Comparison of ENCODE assay signal across 19 cellular contexts in genomic region chr17:75733471-75733870, GRCh38. TPM values are rescaled to one million over a fixed set of nuclear protein-coding genes. Genes with fewer than 3 reads are reported as not detected.
DNase-seq lines count a peak whose midpoint lies in the region; ATAC-seq and TF ChIP-seq lines count a peak whose summit lies in the region.
"Had no signal": no experiment of that assay in that cellular context is flagged by ENCODE, and none has a peak within 500 bp of the region (broad histone marks: within the 10 kb centered on the region; RNA-seq: fewer than 3 reads in every experiment).

No MANE protein-coding gene starts in this region.

- WGBS in endodermal cell (ENCODE audit: insufficient coverage in 1 of 2, insufficient read length in 1 of 2), 2 experiments, result 92 to 99% methylated on average over 16 to 18 of the region's 18 CpGs

- H3K4me3 Mint-ChIP-seq in MCF 10A (ENCODE audit: unreplicated experiment) (no peak overlapping the region), endodermal cell (no peak overlapping the region)
- no peak overlapping the region for H3K4me3 Mint-ChIP-seq in CD4-positive, alpha-beta T cell
- H3K4me3 Mint-ChIP-seq: CD4-positive, alpha-beta memory T cell; GM23338; HFFc6 had no signal

- POLR2A ChIA-PET in MCF 10A (lab: Yijun Ruan, JAX), result interaction anchor here (0.7 to 28.4 kb wide), 4 partner anchors 11 to 164 kb away, joined by 3 to 748 read pairs (median 13); partner anchors contain the start of gene ITGB4
- POLR2A ChIA-PET in CD4-positive, alpha-beta T cell (lab: Charles Lee), result no interaction called here

- H3K9me3 ChIP-seq in breast epithelium (no peaks in the 10 kb centered on the region), RWPE2 (ENCODE audit: severe bottlenecking) (no peaks in the 10 kb centered on the region), endodermal cell (ENCODE audit: control insufficient read depth, low read length) (no peaks in the 10 kb centered on the region), mucosa of descending colon (no peaks in the 10 kb centered on the region), HAP-1 (no peaks in the 10 kb centered on the region)
- no peaks in the 10 kb centered on the region for H3K9me3 ChIP-seq in CD4-positive, alpha-beta T cell (ENCODE audit: control insufficient read depth, low read length)
- H3K9me3 ChIP-seq: A549 had no signal

- H3K27ac Mint-ChIP-seq in MCF 10A (ENCODE audit: low read depth, unreplicated experiment) (peak overlapping the region; percentile 51), endodermal cell (no peak overlapping the region)
- no peak overlapping the region for H3K27ac Mint-ChIP-seq in CD4-positive, alpha-beta T cell
- H3K27ac Mint-ChIP-seq: GM23338, HFFc6 had no signal

- no TSS peak for BruUV-seq in MCF 10A (replicated peaks; lab: Mats Ljungman, UMichigan)

- H3K4me1 Mint-ChIP-seq in MCF 10A (ENCODE audit: insufficient read depth, unreplicated experiment) (no peaks in the 10 kb centered on the region), endodermal cell (no peaks in the 10 kb centered on the region)
- peaks cover 5% of the 10 kb centered on the region for H3K4me1 Mint-ChIP-seq in CD4-positive, alpha-beta T cell (ENCODE audit: low read depth)

- CTCF ChIA-PET in MCF 10A (lab: Yijun Ruan, JAX), result interaction anchor here (0.7 kb wide), 1 partner anchor 13 kb away, joined by 4 read pairs; no protein-coding TSS in a partner anchor
- CTCF ChIA-PET in CD4-positive, alpha-beta T cell (lab: Charles Lee), result interaction anchor here (1.3 kb wide), 1 partner anchor 16 kb away, joined by 4 read pairs; no protein-coding TSS in a partner anchor

- intact Hi-C loops in MCF 10A (cut with micrococcal nuclease), result no loop called here
- intact Hi-C loops in breast epithelium (cut with DNase I; ENCODE audit: low total_unique reads), result no loop called here
- intact Hi-C loops in mucosa of descending colon (cut with DNase I, micrococcal nuclease), result no loop called here
- intact Hi-C loops in CD4-positive, alpha-beta T cell (cut with DNase I, micrococcal nuclease), result no loop called here

- TF ChIP-seq POLR2A in breast epithelium (IDR thresholded peaks at IDR 0.05), result no peak

- H3K4me3 ChIP-seq in breast epithelium, result no peak overlapping the region
- H3K4me3 ChIP-seq in RWPE2 (ENCODE audit: severe bottlenecking), result no peak overlapping the region
- H3K4me3 ChIP-seq in endodermal cell (ENCODE audit: low read length), result no peak overlapping the region
- H3K4me3 ChIP-seq in mucosa of descending colon, result no peak overlapping the region
- H3K4me3 ChIP-seq in HAP-1, result no peak overlapping the region
- H3K4me3 ChIP-seq: A549, GM23338 had no signal

- no peak overlapping the region for H3K27ac ChIP-seq in breast epithelium
- peak overlapping the region; percentile 20 for H3K27ac ChIP-seq in RWPE2 (ENCODE audit: poor library complexity, severe bottlenecking)
- no peak overlapping the region for H3K27ac ChIP-seq in endodermal cell (ENCODE audit: low read depth, low read length)
- no peak overlapping the region for H3K27ac ChIP-seq in CD4-positive, alpha-beta T cell (ENCODE audit: low read depth, low read length)
- H3K27ac ChIP-seq: 22Rv1, A549, C4-2B, HL-60 had no signal

- no peak for DNase-seq in MCF 10A (ENCODE audit: unreplicated experiment)
- DNase-seq in breast epithelium (ENCODE audit: low spot score in 2 of 2), result no peak
- DNase-seq in RWPE2 (ENCODE audit: low spot score), result no peak
- peak; percentile 42 for DNase-seq in endodermal cell
- DNase-seq in mucosa of descending colon, result no peak
- no peak for DNase-seq in HAP-1 (ENCODE audit: low spot score in 2 of 2)
- no peak for DNase-seq in CD4-positive, alpha-beta T cell
- DNase-seq: AML-193; CD4-positive, alpha-beta memory T cell; DMS79 treated with DMSO at 0.1 percent for 48 hours; GF-D8; HFFc6 had no signal

- H3K27me3 ChIP-seq in breast epithelium (no peaks in the 10 kb centered on the region), RWPE2 (ENCODE audit: insufficient read depth, poor library complexity, severe bottlenecking) (no peaks in the 10 kb centered on the region), endodermal cell (ENCODE audit: control insufficient read depth, insufficient read depth, low read length, poor library complexity, severe bottlenecking) (no peaks in the 10 kb centered on the region), HAP-1 (ENCODE audit: low read depth) (no peaks in the 10 kb centered on the region)
- no peaks in the 10 kb centered on the region for H3K27me3 ChIP-seq in CD4-positive, alpha-beta T cell (ENCODE audit: control insufficient read depth, insufficient read depth, low read length)

- in situ Hi-C loops in HAP-1 (cut with MboI; ENCODE audit: low sequenced_read_pairs), result no loop called here

- H3K36me3 Mint-ChIP-seq in MCF 10A (ENCODE audit: insufficient read depth, unreplicated experiment) (peaks cover 93% of the 10 kb centered on the region), endodermal cell (ENCODE audit: low read depth) (no peaks in the 10 kb centered on the region)
- H3K36me3 Mint-ChIP-seq in CD4-positive, alpha-beta T cell (ENCODE audit: low read depth), result no peaks in the 10 kb centered on the region
- H3K36me3 Mint-ChIP-seq: CD4-positive, alpha-beta memory T cell; IgD-negative memory B cell had no signal

- TF ChIP-seq CTCF in MCF 10A (IDR thresholded peaks at IDR 0.05; ENCODE audit: unreplicated experiment), result no peak
- no peak for TF ChIP-seq CTCF in breast epithelium (IDR thresholded peaks at IDR 0.05)
- TF ChIP-seq CTCF in RWPE2 (IDR thresholded peaks at IDR 0.05; ENCODE audit: poor library complexity, severe bottlenecking), result no peak
- no peak for TF ChIP-seq CTCF in endodermal cell (conservative IDR thresholded peaks at IDR 0.05)
- TF ChIP-seq CTCF in mucosa of descending colon (IDR thresholded peaks at IDR 0.05), result no peak
- no peak for TF ChIP-seq CTCF in CD4-positive, alpha-beta T cell (IDR thresholded peaks at IDR 0.05)

- H3K36me3 ChIP-seq in breast epithelium, result peaks cover 7% of the 10 kb centered on the region
- H3K36me3 ChIP-seq in RWPE2 (ENCODE audit: low read depth), result peaks cover 98% of the 10 kb centered on the region
- no peaks in the 10 kb centered on the region for H3K36me3 ChIP-seq in endodermal cell (ENCODE audit: control insufficient read depth, insufficient read depth, low read length)
- peaks cover 6% of the 10 kb centered on the region for H3K36me3 ChIP-seq in mucosa of descending colon (ENCODE audit: low read depth)
- no peaks in the 10 kb centered on the region for H3K36me3 ChIP-seq in HAP-1 (replicated peaks)

- ATAC-seq in RWPE2 (ENCODE audit: low read depth) (no peak), mucosa of descending colon (no peak)
- no peak for ATAC-seq in CD4-positive, alpha-beta T cell (ENCODE audit: poor library complexity)
- ATAC-seq: A549, GM23338, HCT116 had no signal

- no peak overlapping the region for H3K9ac ChIP-seq in endodermal cell (ENCODE audit: extremely low read depth, low read length, poor library complexity, severe bottlenecking)

- H3K27me3 Mint-ChIP-seq in MCF 10A (ENCODE audit: insufficient read depth, unreplicated experiment), result no peaks in the 10 kb centered on the region
- no peaks in the 10 kb centered on the region for H3K27me3 Mint-ChIP-seq in endodermal cell (ENCODE audit: insufficient read depth)
- H3K27me3 Mint-ChIP-seq in CD4-positive, alpha-beta T cell, result no peaks in the 10 kb centered on the region
- H3K27me3 Mint-ChIP-seq: CD4-positive, alpha-beta memory T cell had no signal

- H3K9me3 Mint-ChIP-seq in MCF 10A (ENCODE audit: unreplicated experiment), result no peaks in the 10 kb centered on the region
- H3K9me3 Mint-ChIP-seq in endodermal cell, result no peaks in the 10 kb centered on the region
- no peaks in the 10 kb centered on the region for H3K9me3 Mint-ChIP-seq in CD4-positive, alpha-beta T cell
- H3K9me3 Mint-ChIP-seq: CD4-positive, alpha-beta memory T cell; GM23338; HFFc6; IgD-negative memory B cell had no signal

- no peaks in the 10 kb centered on the region for H3K4me1 ChIP-seq in breast epithelium
- no peaks in the 10 kb centered on the region for H3K4me1 ChIP-seq in RWPE2 (ENCODE audit: insufficient read depth, poor library complexity, severe bottlenecking)
- no peaks in the 10 kb centered on the region for H3K4me1 ChIP-seq in endodermal cell (ENCODE audit: control insufficient read depth, insufficient read depth, low read length)
- H3K4me1 ChIP-seq in mucosa of descending colon (ENCODE audit: low read depth), result peaks cover 10% of the 10 kb centered on the region
- no peaks in the 10 kb centered on the region for H3K4me1 ChIP-seq in HAP-1

RNA-seq across cellular contexts. Expression of gene ITGB4, which starts 12.2 kb away (rescaled TPM):
- total RNA-seq in MCF 10A (2022) (727 and 1,054 TPM in 2 replicates), breast epithelium (100 to 1,000 TPM in 1 of 3 donors, 10 to 100 TPM in 1, 1 to 10 TPM in 1; 9.8 to 125 (median 67.2) TPM), endodermal cell (1 to 10 TPM; 3.4 to 5.1 TPM), mucosa of descending colon (100 to 1,000 TPM; 153 to 307 (median 246) TPM)
- polyA plus RNA-seq in endodermal cell (2013, experiment 1 of 2), result 0.39 TPM
- polyA plus RNA-seq in endodermal cell (2013, experiment 2 of 2), result 0.87 TPM
- total RNA-seq in CD4-positive, alpha-beta T cell, result 1 to 10 TPM in 1 of 2 experiments, under 1 TPM in 1; 0.81 to 1.3 TPM

RNA-seq across cellular contexts. Expression of gene GALK1, which starts 31.5 kb away (rescaled TPM):
- 8.7 and 9.8 TPM in 2 replicates for total RNA-seq in MCF 10A (2022)
- total RNA-seq in breast epithelium, result 10 to 100 TPM; 21.9 to 32.1 (median 24.9) TPM
- 10 to 100 TPM; 26.7 to 33.2 TPM for total RNA-seq in endodermal cell
- 25.1 TPM for polyA plus RNA-seq in endodermal cell (2013, experiment 1 of 2)
- polyA plus RNA-seq in endodermal cell (2013, experiment 2 of 2), result 22.8 TPM
- total RNA-seq in mucosa of descending colon, result 10 to 100 TPM in 2 of 3 donors, 1 to 10 TPM in 1; 7.1 to 18.2 (median 18.2) TPM
- 1 to 10 TPM; 5.9 to 6.0 TPM for total RNA-seq in CD4-positive, alpha-beta T cell

RNA-seq across cellular contexts. Expression of gene UNK, which starts 51.1 kb away (rescaled TPM):
- 12.3 and 16.0 TPM in 2 replicates for total RNA-seq in MCF 10A (2022)
- total RNA-seq in breast epithelium, result 10 to 100 TPM; 18.7 to 43.3 (median 28.5) TPM
- 10 to 100 TPM; 38.0 to 39.0 TPM for total RNA-seq in endodermal cell
- polyA plus RNA-seq in endodermal cell (2013, experiment 1 of 2), result 40.1 TPM
- polyA plus RNA-seq in endodermal cell (2013, experiment 2 of 2), result 37.5 TPM
- 10 to 100 TPM; 24.5 to 27.5 (median 25.7) TPM for total RNA-seq in mucosa of descending colon
- total RNA-seq in CD4-positive, alpha-beta T cell, result 10 to 100 TPM; 33.7 to 36.1 TPM
